Comparison of ENCODE assay signal across 24 cellular contexts in the genomic region with DNA sequence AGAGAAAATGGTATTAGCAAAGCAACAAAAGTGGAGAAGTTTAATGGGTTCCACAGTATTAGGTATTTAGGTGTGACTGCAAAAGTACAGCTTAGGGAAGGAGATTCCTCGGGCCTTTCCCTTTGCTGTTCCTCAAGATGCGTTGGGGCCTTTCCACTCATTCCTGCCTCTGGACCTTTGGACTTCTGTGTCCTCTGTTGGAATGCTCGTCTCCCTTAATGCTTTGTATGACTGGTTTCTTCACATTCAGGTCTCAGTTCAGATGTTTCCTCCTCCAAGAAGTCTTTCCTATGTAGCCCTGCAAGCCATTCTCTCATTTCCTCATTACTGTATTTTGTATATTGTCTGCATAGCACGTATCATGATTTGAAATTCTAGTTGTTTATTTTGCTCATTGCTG.
"Had no signal": no experiment of that assay in that cellular context is flagged by ENCODE, and none has a peak within 500 bp of the region (broad histone marks: within the 10 kb centered on the region; RNA-seq: fewer than 3 reads in every experiment).

No MANE protein-coding gene starts in this region.

- ATAC-seq: naive thymus-derived CD8-positive, alpha-beta T cell; sciatic nerve; stimulated activated naive CD8-positive, alpha-beta T cell treated with anti-CD3 and anti-CD28 coated beads, Interleukin-15, amount 100 ng/mL, for 72 hours had no signal

- H3K4me3 Mint-ChIP-seq: endodermal cell; naive thymus-derived CD8-positive, alpha-beta T cell; nephron progenitor cell; stimulated activated naive CD8-positive, alpha-beta T cell treated with anti-CD3 and anti-CD28 coated beads, Interleukin-15, amount 100 ng/mL, for 72 hours; type B pancreatic cell had no signal

- DNase-seq: cortex of kidney; effector CD8-positive, alpha-beta T cell; endodermal cell; erythroblast; esophagus squamous epithelium; kidney; mesenchymal stem cell; midbrain; naive thymus-derived CD8-positive, alpha-beta T cell; nephron progenitor cell; nucleus accumbens; posterior cingulate gyrus; stimulated activated CD4-positive, alpha-beta T cell treated with anti-CD3 and anti-CD28 coated beads, Interleukin-12 subunit alpha, Interleukin-12 subunit beta, amount 100 ng/mL, for 4 hours; stimulated activated CD4-positive, alpha-beta T cell treated with anti-CD3 and anti-CD28 coated beads, Interleukin-1b, Interleukin-23, amount 100 ng/mL, for 48 hours; stimulated activated CD4-positive, alpha-beta T cell treated with anti-CD3 and anti-CD28 coated beads, Interleukin-4, amount 100 ng/mL, for 1 hour; stimulated activated CD8-positive, alpha-beta memory T cell treated with anti-CD3 and anti-CD28 coated beads, Interleukin-4, amount 100 ng/mL, for 48 hours; stimulated activated naive CD4-positive, alpha-beta T cell; stimulated activated naive CD8-positive, alpha-beta T cell treated with anti-CD3 and anti-CD28 coated beads, Interleukin-15, amount 100 ng/mL, for 72 hours; testis; tibial artery had no signal

- H3K9me3 ChIP-seq: esophagus squamous epithelium, testis, tibial artery had no signal

- H3K4me1 ChIP-seq: testis had no signal

- H3K27ac ChIP-seq: testis, tibial artery had no signal

- H3K27me3 Mint-ChIP-seq: naive thymus-derived CD8-positive, alpha-beta T cell; stimulated activated naive CD8-positive, alpha-beta T cell treated with anti-CD3 and anti-CD28 coated beads, Interleukin-15, amount 100 ng/mL, for 72 hours; type B pancreatic cell had no signal

- H3K4me3 ChIP-seq: esophagus squamous epithelium, smooth muscle cell, testis, tibial artery had no signal

- H3K27ac Mint-ChIP-seq: endodermal cell, type B pancreatic cell had no signal

- FAIRE-seq: frontal cortex, kidney had no signal

- H3K9me3 Mint-ChIP-seq: endodermal cell; naive thymus-derived CD8-positive, alpha-beta T cell; nephron progenitor cell; stimulated activated naive CD8-positive, alpha-beta T cell treated with anti-CD3 and anti-CD28 coated beads, Interleukin-15, amount 100 ng/mL, for 72 hours; type B pancreatic cell had no signal

- H3K27me3 ChIP-seq: esophagus squamous epithelium, testis, tibial artery had no signal
